Comparison of ENCODE assay signal across 12 cellular contexts in the genomic region with DNA sequence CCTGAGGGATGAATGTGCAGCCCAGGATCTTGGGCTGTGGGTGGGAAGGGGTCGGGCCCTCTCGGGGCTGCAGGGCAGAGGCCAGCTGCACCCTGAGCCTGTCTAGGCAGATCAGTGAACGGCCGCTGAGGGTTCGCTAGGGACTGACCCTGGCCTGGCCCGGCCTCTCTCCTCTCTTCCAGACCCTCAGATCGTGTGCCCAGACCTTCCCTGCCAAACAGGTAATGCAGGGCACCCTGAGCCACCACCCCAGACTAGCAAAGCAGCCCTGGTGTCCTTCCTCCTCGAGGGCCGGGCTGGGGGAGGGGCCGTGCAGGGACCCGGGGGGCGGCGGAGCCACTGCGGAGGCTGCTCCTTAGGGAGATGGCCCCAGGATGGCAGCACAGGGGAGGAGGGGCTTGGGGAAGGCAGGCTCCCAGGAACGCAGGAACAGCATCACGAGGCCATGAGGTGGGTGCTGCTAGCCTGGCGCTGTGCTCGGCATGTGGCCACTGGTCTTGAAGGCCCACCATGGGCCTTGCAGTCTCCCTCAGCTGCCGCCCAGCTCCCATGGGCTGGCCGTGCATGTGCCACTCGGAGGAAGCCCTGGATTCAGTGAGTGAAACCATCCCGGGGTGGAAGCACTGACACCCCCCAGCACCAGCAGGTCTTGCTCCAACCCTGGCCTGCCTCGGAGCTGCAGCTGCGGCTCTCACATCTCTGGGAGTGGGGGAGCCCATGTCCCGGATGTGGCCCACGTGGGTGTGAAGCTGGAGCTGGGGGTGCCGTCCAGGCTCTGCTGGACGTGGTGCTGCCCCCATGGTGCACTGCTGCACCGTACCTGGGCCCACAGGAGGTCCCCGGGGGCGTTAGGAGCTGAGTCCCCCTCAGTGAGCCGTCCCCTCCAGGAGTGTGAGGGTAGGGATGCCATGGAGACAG. TPM values are rescaled to one million over a fixed set of nuclear protein-coding genes. Genes with fewer than 3 reads are reported as not detected.
DNase-seq lines count a peak whose midpoint lies in the region; ATAC-seq and TF ChIP-seq lines count a peak whose summit lies in the region.
"Had no signal": no experiment of that assay in that cellular context is flagged by ENCODE, and none has a peak within 500 bp of the region (broad histone marks: within the 10 kb centered on the region; RNA-seq: fewer than 3 reads in every experiment).

No MANE protein-coding gene starts in this region.

- peaks cover 0 to 39% (median 21%) of the 10 kb centered on the region in 10 experiments; a peak in 18 of 20 replicates for H3K4me1 ChIP-seq in BLaER1 treated with 17β-estradiol and CSF1 and Interleukin-3, amounts not matched to agents 10 nM and 100 nM
- H3K4me1 ChIP-seq in RWPE2 (ENCODE audit: insufficient read depth, poor library complexity, severe bottlenecking) (peaks cover 3% of the 10 kb centered on the region), osteoblast (ENCODE audit: insufficient read depth, low read length) (peaks cover 19% of the 10 kb centered on the region)
- H3K4me1 ChIP-seq: vagina had no signal

- H3K27ac Mint-ChIP-seq in activated CD4-positive, alpha-beta memory T cell treated with anti-CD3 and anti-CD28 coated beads, Interleukin-2, amount 10 ng/mL, durations not matched to agents 7 days and 5 days = no peak overlapping the region

- no peaks in the 10 kb centered on the region for H3K9me3 ChIP-seq in BLaER1 treated with 17β-estradiol and CSF1 and Interleukin-3, amounts not matched to agents 10 nM and 100 nM (replicated peaks in 1 of 11)
- H3K9me3 ChIP-seq in RWPE2 (ENCODE audit: severe bottlenecking) = no peaks in the 10 kb centered on the region
- no peaks in the 10 kb centered on the region for H3K9me3 ChIP-seq in osteoblast (ENCODE audit: low read depth, low read length)
- H3K9me3 ChIP-seq: vagina had no signal

- POLR2A ChIA-PET in activated CD4-positive, alpha-beta memory T cell treated with anti-CD3 and anti-CD28 coated beads, Interleukin-2, amount 10 ng/mL, durations not matched to agents 7 days and 5 days (lab: Charles Lee) = no interaction called here

- H4K20me1 ChIP-seq in BLaER1 treated with 17β-estradiol and CSF1 and Interleukin-3, amounts not matched to agents 10 nM and 100 nM = peaks cover 0 to 45% (median 12%) of the 10 kb centered on the region in 11 experiments; a peak in 13 of 22 replicates
- H4K20me1 ChIP-seq in osteoblast (ENCODE audit: insufficient read depth, low read length) = peaks cover 66% of the 10 kb centered on the region

- H3K36me3 ChIP-seq in BLaER1 treated with 17β-estradiol and CSF1 and Interleukin-3, amounts not matched to agents 10 nM and 100 nM = no peaks in the 10 kb centered on the region
- no peaks in the 10 kb centered on the region for H3K36me3 ChIP-seq in RWPE2 (ENCODE audit: low read depth)
- H3K36me3 ChIP-seq in osteoblast (ENCODE audit: insufficient read depth, low read length) = peaks cover 92% of the 10 kb centered on the region

- peak overlapping the region in 4 of 11 experiments; percentile 2 to 33 (median 18); a peak in 3 of 22 replicates for H3K9ac ChIP-seq in BLaER1 treated with 17β-estradiol and CSF1 and Interleukin-3, amounts not matched to agents 10 nM and 100 nM

- H3K27me3 Mint-ChIP-seq in activated CD4-positive, alpha-beta memory T cell treated with anti-CD3 and anti-CD28 coated beads, Interleukin-2, amount 10 ng/mL, durations not matched to agents 7 days and 5 days = no peaks in the 10 kb centered on the region

- H3K36me3 Mint-ChIP-seq in activated CD4-positive, alpha-beta memory T cell treated with anti-CD3 and anti-CD28 coated beads, Interleukin-2, amount 10 ng/mL, durations not matched to agents 7 days and 5 days (ENCODE audit: low read depth) = no peaks in the 10 kb centered on the region

- no peak overlapping the region for H3K27ac ChIP-seq in BLaER1 treated with 17β-estradiol and CSF1 and Interleukin-3, amounts not matched to agents 10 nM and 100 nM
- H3K27ac ChIP-seq in RWPE2 (ENCODE audit: poor library complexity, severe bottlenecking) = no peak overlapping the region
- no peak overlapping the region for H3K27ac ChIP-seq in osteoblast (ENCODE audit: low read depth, low read length)
- H3K27ac ChIP-seq: vagina, VCaP had no signal

- no peak overlapping the region for H2AFZ ChIP-seq in osteoblast (ENCODE audit: low read length)

- CTCF ChIA-PET in activated CD4-positive, alpha-beta memory T cell treated with anti-CD3 and anti-CD28 coated beads, Interleukin-2, amount 10 ng/mL, durations not matched to agents 7 days and 5 days (lab: Charles Lee) = no interaction called here

- peaks cover 0 to 13% (median 0%) of the 10 kb centered on the region in 11 experiments; a peak in 2 of 22 replicates for H3K27me3 ChIP-seq in BLaER1 treated with 17β-estradiol and CSF1 and Interleukin-3, amounts not matched to agents 10 nM and 100 nM
- H3K27me3 ChIP-seq in RWPE2 (ENCODE audit: insufficient read depth, poor library complexity, severe bottlenecking) = no peaks in the 10 kb centered on the region
- H3K27me3 ChIP-seq in osteoblast (ENCODE audit: insufficient read depth, low read length) = no peaks in the 10 kb centered on the region
- H3K27me3 ChIP-seq: vagina had no signal

- H3K4me3 Mint-ChIP-seq in activated CD4-positive, alpha-beta memory T cell treated with anti-CD3 and anti-CD28 coated beads, Interleukin-2, amount 10 ng/mL, durations not matched to agents 7 days and 5 days = no peak overlapping the region

- TF ChIP-seq CTCF in RWPE2 (IDR thresholded peaks at IDR 0.05; ENCODE audit: poor library complexity, severe bottlenecking) (no peak), osteoblast (IDR thresholded peaks at IDR 0.05; ENCODE audit: extremely low read depth, low read depth, low read length) (no peak)

- intact Hi-C loops in cardiac septum (cut with DNase I) = loop anchor here (10.0 kb wide), 1 partner anchor 132 kb away; no protein-coding TSS in a partner anchor

- H3K4me2 ChIP-seq in BLaER1 treated with 17β-estradiol and CSF1 and Interleukin-3, amounts not matched to agents 10 nM and 100 nM = peak overlapping the region in 10 of 11 experiments; percentile 16 to 90 (median 82); a peak in 19 of 22 replicates
- no peak overlapping the region for H3K4me2 ChIP-seq in osteoblast (ENCODE audit: insufficient read depth, low read length)

- peaks cover 43% of the 10 kb centered on the region for H3K79me2 ChIP-seq in osteoblast (ENCODE audit: insufficient read depth, low read length)

- DNase-seq in RWPE2 (ENCODE audit: low spot score) = peak; percentile 48
- peak; percentile 74 for DNase-seq in cardiac septum (ENCODE audit: low spot score)
- DNase-seq in osteoblast (ENCODE audit: insufficient read length, low spot score, missing footprints) = peak; percentile 86
- DNase-seq in DMS114 treated with DMSO at 0.1 percent for 48 hours (lab: John Stamatoyannopoulos, UW; ENCODE audit: unreplicated experiment) = no peak
- DNase-seq in stimulated activated CD4-positive, alpha-beta T cell treated with anti-CD3 and anti-CD28 coated beads, Interleukin-4, amount 100 ng/mL, for 1 hour = no peak
- no peak for DNase-seq in activated CD4-positive, alpha-beta memory T cell treated with anti-CD3 and anti-CD28 coated beads, Interleukin-2, amount 10 ng/mL, durations not matched to agents 7 days and 5 days
- DNase-seq in HuH-7.5 (ENCODE audit: low spot score) = no peak
- DNase-seq: NCI-H2227 treated with DMSO at 0.1 percent for 48 hours had no signal

- H3K9me3 Mint-ChIP-seq in activated CD4-positive, alpha-beta memory T cell treated with anti-CD3 and anti-CD28 coated beads, Interleukin-2, amount 10 ng/mL, durations not matched to agents 7 days and 5 days = no peaks in the 10 kb centered on the region

- no peak for ATAC-seq in RWPE2 (ENCODE audit: low read depth)

- no peak overlapping the region for H3K4me3 ChIP-seq in BLaER1 treated with 17β-estradiol and CSF1 and Interleukin-3, amounts not matched to agents 10 nM and 100 nM
- H3K4me3 ChIP-seq in RWPE2 (ENCODE audit: severe bottlenecking) = no peak overlapping the region
- H3K4me3 ChIP-seq in osteoblast (ENCODE audit: insufficient read depth, low read length) = no peak overlapping the region
- H3K4me3 ChIP-seq: vagina had no signal

- no peaks in the 10 kb centered on the region for H3K4me1 Mint-ChIP-seq in activated CD4-positive, alpha-beta memory T cell treated with anti-CD3 and anti-CD28 coated beads, Interleukin-2, amount 10 ng/mL, durations not matched to agents 7 days and 5 days

RNA-seq across cellular contexts. Expression of gene COL6A2, which starts 28.7 kb away (rescaled TPM):
- total RNA-seq in cardiac septum = 157 TPM
- total RNA-seq in osteoblast = 1,184 and 1,265 TPM in 2 replicates
- 1 to 10 TPM; 1.1 to 1.6 TPM for total RNA-seq in activated CD4-positive, alpha-beta memory T cell treated with anti-CD3 and anti-CD28 coated beads, Interleukin-2, amount 10 ng/mL, durations not matched to agents 7 days and 5 days

RNA-seq across cellular contexts. Expression of gene FTCD, which starts 28.8 kb away (rescaled TPM):
- 0.83 TPM for total RNA-seq in cardiac septum
- total RNA-seq in osteoblast = 0.29 and 0.36 TPM in 2 replicates
- total RNA-seq in activated CD4-positive, alpha-beta memory T cell treated with anti-CD3 and anti-CD28 coated beads, Interleukin-2, amount 10 ng/mL, durations not matched to agents 7 days and 5 days = under 1 TPM in 1 of 2 experiments, not detected in 1; 0.18 TPM
- total RNA-seq: pulmonary artery endothelial cell, vagina had no signal

RNA-seq across cellular contexts. Expression of gene SPATC1L, which starts 57.7 kb away (rescaled TPM):
- total RNA-seq in cardiac septum (7.3 TPM), osteoblast (3.2 and 6.9 TPM in 2 replicates)
- 1 to 10 TPM; 4.2 to 4.4 TPM for total RNA-seq in activated CD4-positive, alpha-beta memory T cell treated with anti-CD3 and anti-CD28 coated beads, Interleukin-2, amount 10 ng/mL, durations not matched to agents 7 days and 5 days

Comparison
In these comparisons a context has a peak if more than half of its experiments do, and no peak if none do; other contexts are left out.
1. DNase-seq: peak in RWPE2 (single experiment), cardiac septum (single experiment) and osteoblast (single experiment); none in DMS114 treated with DMSO at 0.1 percent for 48 hours (single experiment), stimulated activated CD4-positive, alpha-beta T cell treated with anti-CD3 and anti-CD28 coated beads, Interleukin-4, amount 100 ng/mL, for 1 hour (single experiment), activated CD4-positive, alpha-beta memory T cell treated with anti-CD3 and anti-CD28 coated beads, Interleukin-2, amount 10 ng/mL, durations not matched to agents 7 days and 5 days (single experiment) and HuH-7.5 (single experiment).
2. RNA of gene COL6A2, which starts 28.7 kb away (total RNA-seq): 1,184 to 1,265 TPM in osteoblast and 157 TPM in cardiac septum (single experiment); 1.1 to 1.6 TPM in activated CD4-positive, alpha-beta memory T cell treated with anti-CD3 and anti-CD28 coated beads, Interleukin-2, amount 10 ng/mL, durations not matched to agents 7 days and 5 days; every median in the first group is over 10 times any median in the second.